8 cellular contexts compared by ENCODE assay signal in the genomic region with DNA sequence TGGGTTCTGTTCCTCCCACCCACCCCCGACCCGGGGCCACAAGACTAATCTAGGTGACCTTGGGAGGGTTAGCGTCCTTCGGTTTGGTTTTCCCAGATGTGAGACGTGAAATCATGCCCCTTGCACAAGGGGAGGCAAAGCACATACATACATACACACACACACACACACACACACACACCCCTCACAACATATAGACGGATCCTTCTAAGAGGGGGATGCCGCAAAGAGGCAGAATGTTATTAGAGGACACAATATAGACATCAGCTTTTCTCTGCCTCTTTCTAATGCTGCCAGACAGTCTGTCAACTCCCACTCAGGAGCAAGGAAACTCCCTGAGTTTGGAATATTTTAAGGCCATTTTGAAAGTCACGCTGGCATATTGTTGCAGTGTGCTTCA. TPM values are rescaled to one million over a fixed set of nuclear protein-coding genes. Genes with fewer than 3 reads are reported as not detected.
DNase-seq lines count a peak whose midpoint lies in the region; ATAC-seq and TF ChIP-seq lines count a peak whose summit lies in the region.

No MANE protein-coding gene starts in this region.

- H3K4me3 Mint-ChIP-seq in CD14-positive monocyte = peak overlapping the region; percentile 91 to 95
- H3K4me3 Mint-ChIP-seq in natural killer cell treated with Interleukin-12 subunit alpha and Interleukin-12 subunit beta and Interleukin-15 and Interleukin-18, amount 100 ng/mL, for 72 hours = peak overlapping the region; percentile 94

- DNase-seq in CD14-positive monocyte (ENCODE audit: low spot score) = no peak
- peak; percentile 68 for DNase-seq in NCI-H2227 (lab: John Stamatoyannopoulos, UW; ENCODE audit: unreplicated experiment)
- no peak for DNase-seq in natural killer cell treated with Interleukin-12 subunit alpha and Interleukin-12 subunit beta and Interleukin-15 and Interleukin-18, amount 100 ng/mL, for 72 hours (ENCODE audit: low spot score)
- DNase-seq in germinal center (ENCODE audit: low spot score) = no peak

- no peaks in the 10 kb centered on the region for H3K36me3 ChIP-seq in ectodermal cell (ENCODE audit: control insufficient read depth, insufficient read depth, low read length)

- H3K27ac ChIP-seq in ectodermal cell (ENCODE audit: insufficient read depth, low read depth, low read length, poor library complexity, severe bottlenecking) = no peak overlapping the region

- 19 to 20% methylated on average over 7 to 8 of the region's 8 CpGs for WGBS in ectodermal cell, 2 experiments

- H3K27ac Mint-ChIP-seq in CD14-positive monocyte = peak overlapping the region in 1 of 7 donors; percentile 50
- H3K27ac Mint-ChIP-seq in natural killer cell treated with Interleukin-12 subunit alpha and Interleukin-12 subunit beta and Interleukin-15 and Interleukin-18, amount 100 ng/mL, for 72 hours = peak overlapping the region in 1 of 2 donors; percentile 47

- ATAC-seq in natural killer cell treated with Interleukin-12 subunit alpha and Interleukin-12 subunit beta and Interleukin-15 and Interleukin-18, amount 100 ng/mL, for 72 hours = no peak
- ATAC-seq in HG03469 (IDR thresholded peaks at IDR 0.05; ENCODE audit: unreplicated experiment) (no peak), GM18873 (IDR thresholded peaks at IDR 0.05; ENCODE audit: low FRiP score, unreplicated experiment) (no peak), GM21360 (IDR thresholded peaks at IDR 0.05; ENCODE audit: unreplicated experiment) (no peak)

- TF ChIP-seq CTCF in CD14-positive monocyte (IDR thresholded peaks at IDR 0.05) = no peak

- no peaks in the 10 kb centered on the region for H3K9me3 ChIP-seq in ectodermal cell (ENCODE audit: control insufficient read depth, low read length)

- H3K4me1 Mint-ChIP-seq in CD14-positive monocyte = peaks cover 39% of the 10 kb centered on the region
- peaks cover 7 to 22% of the 10 kb centered on the region in 2 donors for H3K4me1 Mint-ChIP-seq in natural killer cell treated with Interleukin-12 subunit alpha and Interleukin-12 subunit beta and Interleukin-15 and Interleukin-18, amount 100 ng/mL, for 72 hours (ENCODE audit: low read depth in 2 of 2)

- H3K4me3 ChIP-seq in ectodermal cell (ENCODE audit: insufficient read depth, low read depth, low read length) = peak overlapping the region; percentile 71

- intact Hi-C loops in CD14-positive monocyte (cut with micrococcal nuclease) = loop anchor here in 1 of 2 donors (5.0 kb wide), 1 partner anchor 208 kb away; no protein-coding TSS in a partner anchor

- peaks cover 6% of the 10 kb centered on the region for H3K27me3 ChIP-seq in ectodermal cell (ENCODE audit: control insufficient read depth, insufficient read depth, low read length, poor library complexity, severe bottlenecking)

- H3K4me1 ChIP-seq in ectodermal cell (ENCODE audit: control insufficient read depth, insufficient read depth, low read length) = peaks cover 4% of the 10 kb centered on the region

- peaks cover 0 to 4% of the 10 kb centered on the region in 2 donors for H3K36me3 Mint-ChIP-seq in CD14-positive monocyte
- H3K36me3 Mint-ChIP-seq in natural killer cell treated with Interleukin-12 subunit alpha and Interleukin-12 subunit beta and Interleukin-15 and Interleukin-18, amount 100 ng/mL, for 72 hours = no peaks in the 10 kb centered on the region

- H3K27me3 Mint-ChIP-seq in CD14-positive monocyte (ENCODE audit: low read depth in 3 of 3) = peaks cover 20 to 36% (median 29%) of the 10 kb centered on the region in 3 donors
- peaks cover 6 to 18% of the 10 kb centered on the region in 2 donors for H3K27me3 Mint-ChIP-seq in natural killer cell treated with Interleukin-12 subunit alpha and Interleukin-12 subunit beta and Interleukin-15 and Interleukin-18, amount 100 ng/mL, for 72 hours

- peaks cover 0 to 3% (median 0%) of the 10 kb centered on the region in 7 donors for H3K9me3 Mint-ChIP-seq in CD14-positive monocyte
- H3K9me3 Mint-ChIP-seq in natural killer cell treated with Interleukin-12 subunit alpha and Interleukin-12 subunit beta and Interleukin-15 and Interleukin-18, amount 100 ng/mL, for 72 hours = no peaks in the 10 kb centered on the region

RNA-seq across cellular contexts. Expression of gene RBMS1, which starts 0.6 kb away (rescaled TPM):
- 10 to 100 TPM; 89.4 to 91.2 TPM for polyA plus RNA-seq in CD14-positive monocyte
- polyA plus RNA-seq in ectodermal cell (2013, experiment 1 of 4) = 94.2 TPM
- polyA plus RNA-seq in ectodermal cell (2013, experiment 2 of 4) = 93.8 TPM
- 76.4 TPM for polyA plus RNA-seq in ectodermal cell (2013, experiment 3 of 4)
- 86.5 TPM for polyA plus RNA-seq in ectodermal cell (2013, experiment 4 of 4)
- 10 to 100 TPM; 59.4 to 86.1 TPM for total RNA-seq in natural killer cell treated with Interleukin-12 subunit alpha and Interleukin-12 subunit beta and Interleukin-15 and Interleukin-18, amount 100 ng/mL, for 72 hours
